18 cellular contexts compared by ENCODE assay signal in the genomic region with DNA sequence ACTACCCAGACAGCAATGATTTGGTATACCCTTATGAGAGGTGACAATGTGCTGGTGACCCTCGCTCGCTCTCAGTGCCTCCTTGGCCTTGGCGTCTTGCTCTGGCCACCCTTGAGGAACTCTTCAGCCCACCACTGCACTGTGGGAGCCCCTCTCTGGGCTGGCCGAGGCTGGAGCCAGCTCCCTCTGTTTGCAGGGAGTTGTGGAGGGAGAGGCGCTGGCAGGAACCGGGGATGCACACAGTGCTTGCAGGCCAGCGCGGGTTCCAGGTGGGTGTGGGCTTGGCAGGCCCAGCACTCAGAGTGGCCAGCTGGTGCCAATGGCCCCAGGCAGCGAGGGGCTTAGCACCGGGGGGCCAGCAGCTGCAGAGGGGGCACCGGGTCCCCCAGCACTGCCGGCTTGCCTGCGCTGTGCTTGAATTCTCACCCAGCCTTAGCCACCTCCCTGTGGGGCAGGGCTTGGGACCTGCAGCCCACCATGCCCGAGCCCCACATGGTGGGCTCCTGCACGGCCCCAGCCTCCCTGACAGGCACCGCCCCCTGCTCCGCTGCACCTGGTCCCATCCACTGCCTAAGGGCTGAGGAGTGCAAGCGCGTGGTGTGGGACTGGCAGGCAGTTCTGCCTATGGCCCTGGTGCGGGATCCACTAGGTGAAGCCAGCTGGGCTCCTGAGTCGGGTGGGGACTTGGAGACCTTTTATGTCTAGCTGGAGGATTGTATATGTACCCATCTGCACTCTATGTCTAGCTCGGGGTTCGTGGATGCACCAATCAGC.
DNase-seq lines count a peak whose midpoint lies in the region; ATAC-seq and TF ChIP-seq lines count a peak whose summit lies in the region.
"Had no signal": no experiment of that assay in that cellular context is flagged by ENCODE, and none has a peak within 500 bp of the region (broad histone marks: within the 10 kb centered on the region; RNA-seq: fewer than 3 reads in every experiment).

No MANE protein-coding gene starts in this region.

- TF ChIP-seq CTCF in upper lobe of right lung (IDR thresholded peaks at IDR 0.05): no peak
- TF ChIP-seq CTCF in RWPE1 (conservative IDR thresholded peaks at IDR 0.05; ENCODE audit: low read depth): no peak

- intact Hi-C loops in upper lobe of right lung (cut with DNase I): no loop called here

- no peak overlapping the region for H2BK15ac ChIP-seq in neuronal stem cell (ENCODE audit: low read length)

- no peak overlapping the region for H3K18ac ChIP-seq in neuronal stem cell (ENCODE audit: low read length)

- no peak overlapping the region for H3K9ac ChIP-seq in neuronal stem cell (ENCODE audit: low read depth, low read length, poor library complexity)
- H3K9ac ChIP-seq: BLaER1 had no signal

- H3K27ac ChIP-seq in neuronal stem cell (replicated peaks; ENCODE audit: low read length) (no peak overlapping the region), upper lobe of right lung (no peak overlapping the region), RWPE1 (no peak overlapping the region)
- H3K27ac ChIP-seq: 22Rv1, BLaER1, C4-2B had no signal

- no peak overlapping the region for H2AK5ac ChIP-seq in neuronal stem cell (ENCODE audit: low read depth, low read length)

- no peak overlapping the region for H2BK5ac ChIP-seq in neuronal stem cell (ENCODE audit: low read length)

- H2BK12ac ChIP-seq in neuronal stem cell (ENCODE audit: low read length): no peak overlapping the region

- H3K36me3 ChIP-seq in neuronal stem cell (replicated peaks in 1 of 2; ENCODE audit: control insufficient read depth in 2 of 2, insufficient read depth in 2 of 2, low read length in 2 of 2): no peaks in the 10 kb centered on the region
- H3K36me3 ChIP-seq in upper lobe of right lung: no peaks in the 10 kb centered on the region
- H3K36me3 ChIP-seq: BLaER1 had no signal

- peaks cover 2% of the 10 kb centered on the region for H3K79me1 ChIP-seq in neuronal stem cell (ENCODE audit: low read depth, low read length)

- H3K23ac ChIP-seq in neuronal stem cell (ENCODE audit: low read depth, low read length, poor library complexity): no peak overlapping the region

- no peak overlapping the region for H3K14ac ChIP-seq in neuronal stem cell (ENCODE audit: low read length)

- no peak overlapping the region for H2AFZ ChIP-seq in neuronal stem cell (ENCODE audit: low read length)
- H2AFZ ChIP-seq: GM23338 had no signal

- peak overlapping the region; percentile 65 for H4K8ac ChIP-seq in neuronal stem cell (ENCODE audit: low read depth, low read length)

- no peak overlapping the region for H3K4me2 ChIP-seq in neuronal stem cell (ENCODE audit: insufficient read depth, low read length, poor library complexity, severe bottlenecking)
- H3K4me2 ChIP-seq: BLaER1, GM23338 had no signal

- H3K27me3 ChIP-seq in neuronal stem cell (ENCODE audit: control insufficient read depth in 3 of 3, insufficient read depth in 3 of 3, low read depth in 1 of 3, low read length in 3 of 3) (no peaks in the 10 kb centered on the region), upper lobe of right lung (no peaks in the 10 kb centered on the region)
- H3K27me3 ChIP-seq: BLaER1 had no signal

- peak; percentile 42 for ATAC-seq in upper lobe of right lung
- ATAC-seq: CD8-positive, alpha-beta T cell; GM23338; HCT116 had no signal

- CTCF ChIA-PET in RWPE1 (lab: Yijun Ruan, JAX): no interaction called here

- H2BK120ac ChIP-seq in neuronal stem cell (ENCODE audit: low read depth, low read length): no peak overlapping the region

- no CpG with 5 or more reads among the region's 23 CpGs for WGBS in neuronal stem cell (ENCODE audit: extremely low coverage in 2 of 2, insufficient read length in 2 of 2, insufficient replicate concordance in 1 of 2), 2 donors

- H3K4me1 ChIP-seq in neuronal stem cell (ENCODE audit: control insufficient read depth in 2 of 2, insufficient read depth in 1 of 2, low read depth in 1 of 2, low read length in 2 of 2) (no peaks in the 10 kb centered on the region), upper lobe of right lung (no peaks in the 10 kb centered on the region)
- H3K4me1 ChIP-seq: BLaER1, Caco-2 had no signal

- H3K4me3 ChIP-seq in neuronal stem cell (ENCODE audit: low read length in 2 of 2): no peak overlapping the region
- no peak overlapping the region for H3K4me3 ChIP-seq in upper lobe of right lung
- H3K4me3 ChIP-seq: BLaER1, GM23338 had no signal

- no peak overlapping the region for H4K91ac ChIP-seq in neuronal stem cell (ENCODE audit: low read depth, low read length, poor library complexity)

- POLR2A ChIA-PET in RWPE1 (lab: Yijun Ruan, JAX; ENCODE audit: low non-redundant PET): no interaction called here

- H3K9me3 ChIP-seq in neuronal stem cell (replicated peaks in 1 of 2; ENCODE audit: control insufficient read depth in 2 of 2, insufficient read depth in 1 of 2, low read depth in 1 of 2, low read length in 2 of 2): peaks cover 0 to 5% of the 10 kb centered on the region in 2 donors
- no peaks in the 10 kb centered on the region for H3K9me3 ChIP-seq in upper lobe of right lung
- H3K9me3 ChIP-seq: Caco-2 had no signal

- no peak overlapping the region for H3K4ac ChIP-seq in neuronal stem cell (ENCODE audit: low read length)

- peak; percentile 8 for DNase-seq in activated gamma-delta T cell (lab: John Stamatoyannopoulos, UW)
- no peak for DNase-seq in activated gamma-delta T cell treated with Interleukin-2 at 50 U/mL for 16 hours
- DNase-seq in neuronal stem cell (ENCODE audit: low spot score): no peak
- no peak for DNase-seq in upper lobe of right lung
- no peak for DNase-seq in NCI-H128 (lab: John Stamatoyannopoulos, UW; ENCODE audit: unreplicated experiment)
- no peak for DNase-seq in NCI-H1105 treated with DMSO at 0.1 percent for 48 hours (lab: John Stamatoyannopoulos, UW)
- DNase-seq in RWPE1 (ENCODE audit: low spot score): no peak
- DNase-seq: Caco-2; CD4-positive, CD25-positive, alpha-beta regulatory T cell; CD8-positive, alpha-beta T cell; DMS153; DND-41; H9 had no signal
